In the genomic region with DNA sequence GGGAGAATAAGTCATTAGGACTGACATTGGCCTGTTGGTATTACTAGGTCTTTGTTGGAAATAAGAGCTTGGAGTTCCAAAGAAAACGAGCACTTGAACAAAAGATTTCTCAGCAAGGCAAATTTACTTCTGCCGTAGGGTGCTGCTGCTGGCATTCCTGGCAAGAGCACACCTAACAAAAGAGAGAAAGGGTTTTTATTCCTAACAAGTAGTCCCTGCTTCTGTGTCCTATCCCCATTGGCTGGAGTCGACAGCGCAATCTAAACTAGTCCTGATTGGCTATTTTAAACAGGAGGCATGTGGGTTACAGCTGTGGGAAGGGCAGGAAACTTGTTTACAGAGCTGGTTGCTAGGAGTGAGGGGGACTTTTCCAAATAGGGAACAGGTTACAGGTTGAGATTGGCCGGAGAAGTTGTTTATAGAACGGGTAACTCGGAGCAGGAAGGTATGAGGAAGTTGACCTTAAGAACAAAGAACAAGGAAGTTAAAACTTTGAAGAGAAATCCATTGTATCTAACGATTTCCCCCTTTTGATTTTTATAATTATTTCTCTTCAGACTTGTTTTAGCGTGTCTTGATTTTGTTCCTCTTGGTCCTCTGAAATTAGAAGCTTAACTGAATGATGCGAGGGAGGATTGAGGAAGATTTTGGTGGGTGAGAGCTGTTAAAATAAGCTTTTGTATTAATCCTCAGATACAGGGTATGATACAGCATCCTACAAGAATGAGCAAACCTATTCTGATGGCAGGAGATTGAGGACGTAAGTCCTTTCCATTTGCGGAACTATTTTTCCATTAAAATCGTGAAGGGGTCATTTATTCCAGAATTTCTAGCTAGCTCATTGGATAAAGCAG, we compare ENCODE assay signal across 8 cellular contexts. TPM values are rescaled to one million over a fixed set of nuclear protein-coding genes. Genes with fewer than 3 reads are reported as not detected.
DNase-seq lines count a peak whose midpoint lies in the region; ATAC-seq, FAIRE-seq and TF ChIP-seq lines count a peak whose summit lies in the region.

No MANE protein-coding gene starts in this region.

- TF ChIP-seq CTCF in Loucy (conservative IDR thresholded peaks at IDR 0.05; ENCODE audit: low read length) = no peak
- TF ChIP-seq CTCF in K562 (IDR thresholded peaks at IDR 0.05 in 2 of 3, conservative IDR thresholded peaks at IDR 0.05 in 1 of 3; ENCODE audit: insufficient read depth in 2 of 3, low read depth in 1 of 3, low read length in 3 of 3) = no peak

- peaks cover 74% of the 10 kb centered on the region for H3K36me3 ChIP-seq in Loucy (ENCODE audit: insufficient read depth, low read length)
- peaks cover 78% of the 10 kb centered on the region for H3K36me3 ChIP-seq in K562 (ENCODE audit: control insufficient read depth, insufficient read depth, low read length)
- H3K36me3 ChIP-seq in mucosa of rectum (ENCODE audit: control insufficient read depth in 2 of 2, insufficient read depth in 2 of 2, low read length in 2 of 2) = peaks cover 66% of the 10 kb centered on the region in 2 donors

- H3K4me2 ChIP-seq in Loucy (ENCODE audit: low read depth, low read length, poor library complexity, severe bottlenecking) (peak overlapping the region; percentile 83), K562 (ENCODE audit: insufficient read depth, low read length) (peak overlapping the region; percentile 99)

- no peak for TF ChIP-seq EP300 in K562 (IDR thresholded peaks at IDR 0.05; ENCODE audit: low read length)

- intact Hi-C loops in K562 (cut with micrococcal nuclease) = no loop called here

- no peaks in the 10 kb centered on the region for H3F3A ChIP-seq in Loucy (ENCODE audit: low read depth)

- DNase-seq in DMS 273 (lab: John Stamatoyannopoulos, UW; ENCODE audit: unreplicated experiment) = peak; percentile 85
- peak; percentile 54 to 64 (median 60) for DNase-seq in K562 (ENCODE audit: extremely low read depth in 1 of 4, low spot score in 3 of 4)
- no peak for DNase-seq in NCI-H1436 treated with DMSO at 0.1 percent for 48 hours (lab: John Stamatoyannopoulos, UW)
- no peak for DNase-seq in NCI-H1436 (lab: John Stamatoyannopoulos, UW)

- peak; percentile 5; the same call in 1 of the 3 replicates for ATAC-seq in K562
- ATAC-seq in GM18520 (IDR thresholded peaks at IDR 0.05; ENCODE audit: unreplicated experiment) = no peak
- ATAC-seq in GM21360 (IDR thresholded peaks at IDR 0.05; ENCODE audit: unreplicated experiment) = no peak

- H3K4me1 ChIP-seq in Loucy (ENCODE audit: insufficient read depth, low read length, poor library complexity, severe bottlenecking) = peaks cover 45% of the 10 kb centered on the region
- peaks cover 16 to 36% of the 10 kb centered on the region in 2 experiments for H3K4me1 ChIP-seq in K562 (replicated peaks in 1 of 2; ENCODE audit: control insufficient read depth in 2 of 2, insufficient read depth in 2 of 2, low read length in 2 of 2)
- peaks cover 0 to 8% of the 10 kb centered on the region in 2 donors for H3K4me1 ChIP-seq in mucosa of rectum (ENCODE audit: control insufficient read depth in 2 of 2, insufficient read depth in 2 of 2, low read length in 2 of 2)

- CTCF ChIA-PET in K562 (lab: Yijun Ruan, JAX; ENCODE audit: low intra/inter-chr PET ratio) = no interaction called here

- H3K79me2 ChIP-seq in Loucy (ENCODE audit: insufficient read depth, low read length) (peaks cover 94% of the 10 kb centered on the region), K562 (ENCODE audit: control insufficient read depth, insufficient read depth, low read length) (peaks cover 98% of the 10 kb centered on the region)

- no peak overlapping the region for H2AFZ ChIP-seq in Loucy (ENCODE audit: low read length)
- no peak overlapping the region for H2AFZ ChIP-seq in K562 (ENCODE audit: low read depth, low read length)

- POLR2A ChIA-PET in K562 (lab: Yijun Ruan, JAX) = interaction anchor here (0.7 to 6.0 kb wide), 12 partner anchors 10 to 62 kb away, joined by 3 to 68 read pairs (median 4); no protein-coding TSS in a partner anchor

- H3K9me2 ChIP-seq in Loucy (replicated peaks; ENCODE audit: low read depth, low read length) = no peaks in the 10 kb centered on the region

- H3K27ac ChIP-seq in K562 (ENCODE audit: extremely low read depth, low read depth, low read length) (peak overlapping the region; percentile 95), mucosa of rectum (ENCODE audit: low read depth in 2 of 2, low read length in 2 of 2) (peak overlapping the region; percentile 1 to 40)

- peak; percentile 44; the same call in 1 of the 2 replicates for TF ChIP-seq POLR2A in K562 (conservative IDR thresholded peaks at IDR 0.05)

- no peak for TF ChIP-seq RAD21 in K562 (CRISPR knock-in tag; conservative IDR thresholded peaks at IDR 0.05 in 1 of 2, IDR thresholded peaks at IDR 0.05 in 1 of 2)

- in situ Hi-C loops in K562 (cut with MboI) = no loop called here

- H3K9me3 ChIP-seq in Loucy (ENCODE audit: insufficient read depth, low read depth, low read length) = peaks cover 4% of the 10 kb centered on the region; the same call in 1 of the 2 replicates
- H3K9me3 ChIP-seq in K562 (replicated peaks; ENCODE audit: control insufficient read depth, insufficient read depth, low read depth, low read length) = peaks cover 5% of the 10 kb centered on the region
- H3K9me3 ChIP-seq in mucosa of rectum (ENCODE audit: control insufficient read depth in 2 of 2, low read length in 2 of 2) = peaks cover 45 to 47% of the 10 kb centered on the region in 2 donors

- WGBS in K562 (ENCODE audit: insufficient coverage, low coverage, missing lambda C conversion rate) = 1% methylated on average over 13 of the region's 13 CpGs

- H4K20me1 ChIP-seq in Loucy (ENCODE audit: insufficient read depth, low read length, poor library complexity, severe bottlenecking) (peaks cover 87% of the 10 kb centered on the region), K562 (replicated peaks; ENCODE audit: control insufficient read depth, insufficient read depth, low read length) (peaks cover 68% of the 10 kb centered on the region)

- H3K9ac ChIP-seq in Loucy (ENCODE audit: low read depth, low read length, poor library complexity, severe bottlenecking) (peak overlapping the region; percentile 99), K562 (ENCODE audit: insufficient read depth in 1 of 2, low read depth in 2 of 2, low read length in 2 of 2) (peak overlapping the region; percentile 91 to 99), mucosa of rectum (ENCODE audit: low read depth in 1 of 2, low read length in 2 of 2) (no peak overlapping the region)

- H3K27me3 ChIP-seq in Loucy (ENCODE audit: insufficient read depth, low read length, poor library complexity, severe bottlenecking) (peaks cover 6% of the 10 kb centered on the region), K562 (ENCODE audit: control insufficient read depth in 2 of 2, insufficient read depth in 2 of 2, low read length in 2 of 2) (no peaks in the 10 kb centered on the region), mucosa of rectum (ENCODE audit: control insufficient read depth in 2 of 2, insufficient read depth in 2 of 2, low read length in 2 of 2) (no peaks in the 10 kb centered on the region)

- peaks cover 15% of the 10 kb centered on the region for H3K9me1 ChIP-seq in K562 (ENCODE audit: control insufficient read depth, insufficient read depth, low read length)

- FAIRE-seq in K562 (lab: Jason Lieb, UNC) = peak; percentile 56

- H3K4me3 ChIP-seq in Loucy (ENCODE audit: low read length, poor library complexity, severe bottlenecking) (peak overlapping the region; percentile 98), K562 (peak overlapping the region; percentile 93), mucosa of rectum (ENCODE audit: low read length in 2 of 2) (peak overlapping the region; percentile 36 to 93)

- no TSS peak for BruUV-seq in K562 (replicated peaks; lab: Mats Ljungman, UMichigan)

TF ChIP-seq in K562, 482 proteins besides CTCF, POLR2A, EP300 and RAD21 (continues in another document):
- no peak for TF ChIP-seq ZNF224 (CRISPR knock-in tag; IDR thresholded peaks at IDR 0.05)
- TF ChIP-seq TRIM28 (IDR thresholded peaks at IDR 0.05) = peak; percentile 68
- TF ChIP-seq TEAD1 (CRISPR knock-in tag; IDR thresholded peaks at IDR 0.05) = 0 out of 4 replicates have a peak, but pooled peaks of 1 of the 2 experiments have one; percentile 48
- no peak for TF ChIP-seq TAF9B (IDR thresholded peaks at IDR 0.05; ENCODE audit: partially characterized antibody)
- 0 out of 2 replicates have a peak, but pooled peaks have one; percentile 57 for TF ChIP-seq ZEB2 (IDR thresholded peaks at IDR 0.05)
- peak; percentile 70; the same call in 1 of the 2 replicates for TF ChIP-seq POLR2AphosphoS5 (IDR thresholded peaks at IDR 0.05; ENCODE audit: control insufficient read depth, insufficient read depth, low read depth, low read length)
- TF ChIP-seq ATF7 (IDR thresholded peaks at IDR 0.05) = peak; percentile 15; the same call in 1 of the 2 replicates
- TF ChIP-seq ZKSCAN3 (CRISPR knock-in tag; IDR thresholded peaks at IDR 0.05) = no peak
- peak; percentile 47; the same call in 1 of the 2 replicates for TF ChIP-seq FOXP1 (CRISPR knock-in tag; IDR thresholded peaks at IDR 0.05)

RNA-seq across cellular contexts. Expression of a gene that starts 3.4 kb away (rescaled TPM):
- total RNA-seq in K562 (2011; cell fraction: chromatin; rRNA removed; ENCODE audit: low replicate concordance) = 34.0 and 34.5 TPM in 2 replicates
- 14.8 and 15.7 TPM in 2 replicates for total RNA-seq in K562 (2011; cell fraction: nucleolus; rRNA removed)
- total RNA-seq in K562 (2011; cell fraction: nucleoplasm; rRNA removed) = 12.4 and 17.1 TPM in 2 replicates
- 10.3 and 12.4 TPM in 2 replicates for total RNA-seq in K562 (2014; rRNA removed)
- 11.9 and 13.5 TPM in 2 replicates for total RNA-seq in K562 (2014; rRNA removed; fragmentation: Illumina TruSeq; extraction: Trizol)
- total RNA-seq in K562 (2015; rRNA removed; fragmentation: Illumina TruSeq; extraction: Trizol) = 12.4 and 13.8 TPM in 2 replicates
- 11.9 and 13.4 TPM in 2 replicates for total RNA-seq in K562 (2021)
- 2.5 and 3.8 TPM in 2 replicates for polyA plus RNA-seq in K562 (2011; rRNA removed)
- 3.5 and 4.1 TPM in 2 replicates for polyA plus RNA-seq in K562 (2011; cell fraction: cytosol; rRNA removed)
- polyA plus RNA-seq in K562 (2011; cell fraction: nucleus; rRNA removed) = 3.0 and 7.0 TPM in 2 replicates
- polyA plus RNA-seq in K562 (2012) = 6.0 and 6.5 TPM in 2 replicates
- polyA plus RNA-seq in K562 (2014; fragmentation: Illumina TruSeq; extraction: Trizol) = 10.4 and 11.6 TPM in 2 replicates
- polyA plus RNA-seq in K562 (2014; fragmentation: Nextera tagmentation; extraction: Ambion mirVana) = 1 to 10 TPM; 4.4 to 4.9 TPM
- 7.2 and 7.6 TPM in 2 replicates for polyA plus RNA-seq in K562 (2014; rRNA removed)
- polyA minus RNA-seq in K562 (2011; rRNA and poly(A)+ RNA removed) = 15.4 and 15.9 TPM in 2 replicates
- polyA minus RNA-seq in K562 (2011; cell fraction: cytosol; rRNA and poly(A)+ RNA removed) = 5.7 and 9.7 TPM in 2 replicates
- 9.0 and 12.0 TPM in 2 replicates for polyA minus RNA-seq in K562 (2011; cell fraction: nucleus; rRNA and poly(A)+ RNA removed)

Comparison
In these comparisons a context has a peak if more than half of its experiments do, and no peak if none do; other contexts are left out.
1. DNase-seq: peak in DMS 273 (single experiment) and K562 (4 of 4); none in NCI-H1436 treated with DMSO at 0.1 percent for 48 hours (single experiment) and NCI-H1436 (single experiment).
2. H3K9ac ChIP-seq: peak in Loucy (single experiment) and K562 (2 of 2); none in mucosa of rectum (0 of 2).
3. Peak in every context shown above with its lines, with median percentiles within 50 percentile points of each other: H3K4me3 ChIP-seq.